ENCODE assay signal across 13 cellular contexts in the genomic region with DNA sequence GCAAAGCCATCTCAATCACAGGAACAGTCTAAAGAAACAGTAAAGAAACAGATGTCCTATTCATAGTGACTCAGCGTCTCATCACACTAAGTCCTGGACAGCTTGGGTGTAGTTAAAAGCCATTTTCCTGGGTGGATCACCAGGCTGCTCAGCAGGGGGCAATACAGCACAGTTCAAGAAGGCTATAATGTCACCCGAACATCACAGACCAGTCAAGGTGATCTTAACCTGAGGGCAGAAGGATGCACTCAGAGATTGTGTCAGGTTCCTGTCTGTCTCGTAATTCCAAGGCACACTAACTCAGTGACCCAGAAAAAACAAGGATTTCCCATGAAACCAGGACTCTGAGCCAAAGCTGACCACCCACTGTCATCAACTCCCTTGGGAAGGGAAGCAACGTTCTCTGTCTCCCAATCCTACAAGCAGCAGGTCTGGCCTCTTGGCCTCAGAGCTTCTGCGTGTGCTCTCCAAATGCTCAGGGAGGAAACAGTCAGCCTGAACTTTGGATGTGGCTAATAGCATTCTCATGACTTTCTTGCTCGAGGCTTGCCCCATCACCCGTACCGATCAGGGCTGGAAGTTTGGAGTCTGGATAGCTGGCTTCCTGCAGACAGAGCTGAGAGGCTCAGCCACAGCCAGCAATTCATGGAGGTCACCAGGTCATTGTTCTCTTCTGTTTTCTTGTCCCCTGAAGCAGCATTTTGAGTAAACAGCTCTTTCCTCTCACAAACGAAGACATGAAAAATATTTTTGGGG.
A peak's percentile ranks its signal among the peaks of the same experiment; 100 is the strongest.
DNase-seq lines count a peak whose midpoint lies in the region; ATAC-seq and TF ChIP-seq lines count a peak whose summit lies in the region.
"Had no signal": no experiment of that assay in that cellular context is flagged by ENCODE, and none has a peak within 500 bp of the region (broad histone marks: within the 10 kb centered on the region; RNA-seq: fewer than 3 reads in every experiment).

No MANE protein-coding gene starts in this region.

- POLR2A ChIA-PET in T-cell (lab: Charles Lee), result interaction anchor here in 1 of 2 donors (0.5 kb wide), 1 partner anchor 258 kb away, joined by 3 read pairs; no protein-coding TSS in a partner anchor

- no peak overlapping the region for H3K4me2 ChIP-seq in hepatocyte
- H3K4me2 ChIP-seq: GM23338 had no signal

- intact Hi-C loops in Right ventricle myocardium inferior (cut with DNase I) (no loop called here), aorta (cut with DNase I) (no loop called here)

- H3K4me3 ChIP-seq in right atrium auricular region, result no peak overlapping the region
- H3K4me3 ChIP-seq in hepatocyte, result no peak overlapping the region
- H3K4me3 ChIP-seq in aorta (ENCODE audit: low read length in 2 of 2), result no peak overlapping the region
- H3K4me3 ChIP-seq: GM23338 had no signal

- H3K4me1 ChIP-seq in right atrium auricular region (no peaks in the 10 kb centered on the region), hepatocyte (ENCODE audit: insufficient read depth) (no peaks in the 10 kb centered on the region), aorta (ENCODE audit: control insufficient read depth in 1 of 2, insufficient read depth in 2 of 2, low read length in 2 of 2) (peaks cover 0 to 12% of the 10 kb centered on the region in 2 donors)

- CTCF ChIA-PET in T-cell (lab: Charles Lee), result no interaction called here

- H3K27ac ChIP-seq in right atrium auricular region (no peak overlapping the region), hepatocyte (no peak overlapping the region), aorta (ENCODE audit: low read depth in 1 of 2, low read length in 2 of 2) (peak overlapping the region in 1 of 2 donors; percentile 88)

- H3K4me1 Mint-ChIP-seq in T-cell, result peaks cover 7 to 14% (median 12%) of the 10 kb centered on the region in 3 donors
- H3K4me1 Mint-ChIP-seq: GM23338 had no signal

- H3K27me3 Mint-ChIP-seq in T-cell, result peaks cover 34% of the 10 kb centered on the region in 2 donors

- H3K36me3 Mint-ChIP-seq in T-cell, result no peaks in the 10 kb centered on the region

- ATAC-seq in Right ventricle myocardium inferior, result peak; percentile 72
- peak; percentile 80 for ATAC-seq in aorta (ENCODE audit: low FRiP score)
- no peak for ATAC-seq in T-cell (replicated peaks in 1 of 4)
- ATAC-seq in HG02852 (IDR thresholded peaks at IDR 0.05; ENCODE audit: unreplicated experiment), result no peak
- ATAC-seq: GM23338; naive thymus-derived CD8-positive, alpha-beta T cell had no signal

- TF ChIP-seq CTCF in right atrium auricular region (IDR thresholded peaks at IDR 0.05) (no peak), hepatocyte (IDR thresholded peaks at IDR 0.05; ENCODE audit: poor library complexity) (peak; percentile 38)

- DNase-seq in Right ventricle myocardium inferior (ENCODE audit: missing footprints) (no peak), right atrium auricular region (ENCODE audit: low spot score) (no peak), amniotic stem cell (lab: John Stamatoyannopoulos, UW) (peak; percentile 74), hepatocyte (ENCODE audit: low spot score) (peak; percentile 38), aorta (peak in 1 of 2 donors; percentile 58), NCI-H524 treated with DMSO at 0.1 percent for 48 hours (lab: John Stamatoyannopoulos, UW) (no peak), T-cell (no peak)
- DNase-seq: C1 segment of cervical spinal cord; MM.1S; naive thymus-derived CD8-positive, alpha-beta T cell had no signal

- peaks cover 3 to 13% (median 6%) of the 10 kb centered on the region in 3 donors for H3K9me3 Mint-ChIP-seq in T-cell
- H3K9me3 Mint-ChIP-seq: GM23338 had no signal

- H3K27me3 ChIP-seq in right atrium auricular region (no peaks in the 10 kb centered on the region), hepatocyte (no peaks in the 10 kb centered on the region), aorta (ENCODE audit: control insufficient read depth in 1 of 2, insufficient read depth in 2 of 2, low read length in 1 of 2) (no peaks in the 10 kb centered on the region)

- WGBS in hepatocyte (ENCODE audit: low lambda C conversion rate, missing lambda C conversion rate), result 42% methylated on average over 9 of the region's 9 CpGs
- WGBS in aorta, 2 donors, result 25 to 28% methylated on average over 9 of the region's 9 CpGs

- H3K9me3 ChIP-seq in right atrium auricular region, result peaks cover 0 to 10% of the 10 kb centered on the region in 2 donors
- no peaks in the 10 kb centered on the region for H3K9me3 ChIP-seq in hepatocyte (ENCODE audit: low read depth)
- no peaks in the 10 kb centered on the region for H3K9me3 ChIP-seq in aorta (ENCODE audit: control insufficient read depth, low read length)

- H3K36me3 ChIP-seq in right atrium auricular region, result no peaks in the 10 kb centered on the region
- no peaks in the 10 kb centered on the region for H3K36me3 ChIP-seq in hepatocyte (replicated peaks; ENCODE audit: insufficient read depth, low read depth)
- H3K36me3 ChIP-seq in aorta (ENCODE audit: control insufficient read depth in 1 of 2, insufficient read depth in 2 of 2, low read length in 1 of 2), result no peaks in the 10 kb centered on the region

- no peaks in the 10 kb centered on the region for H3K9me2 ChIP-seq in hepatocyte (replicated peaks; ENCODE audit: insufficient read depth)

- no peaks in the 10 kb centered on the region for H3K79me2 ChIP-seq in hepatocyte

- no peak overlapping the region for H3K4me3 Mint-ChIP-seq in T-cell
- H3K4me3 Mint-ChIP-seq: central memory CD8-positive, alpha-beta T cell; GM23338; naive thymus-derived CD8-positive, alpha-beta T cell had no signal

- H4K20me1 ChIP-seq in hepatocyte (ENCODE audit: insufficient read depth, poor library complexity, severe bottlenecking), result no peaks in the 10 kb centered on the region

- H3K27ac Mint-ChIP-seq in T-cell, result no peak overlapping the region
- H3K27ac Mint-ChIP-seq: GM23338 had no signal

- no peak overlapping the region for H2AFZ ChIP-seq in hepatocyte
- H2AFZ ChIP-seq: GM23338 had no signal

Comparison
In these comparisons a context has a peak if more than half of its experiments do, and no peak if none do; other contexts are left out.
1. ATAC-seq: peak in Right ventricle myocardium inferior (single experiment) and aorta (single experiment); none in T-cell (0 of 4) and HG02852 (single experiment).
2. DNase-seq: peak in amniotic stem cell (single experiment) and hepatocyte (single experiment); none in Right ventricle myocardium inferior (single experiment), right atrium auricular region (single experiment), NCI-H524 treated with DMSO at 0.1 percent for 48 hours (single experiment) and T-cell (0 of 34).